26 cellular contexts compared by ENCODE assay signal in genomic region chr3:172251211-172251610, GRCh38.
"Had no signal": no experiment of that assay in that cellular context is flagged by ENCODE, and none has a peak within 500 bp of the region (broad histone marks: within the 10 kb centered on the region; RNA-seq: fewer than 3 reads in every experiment).

No MANE protein-coding gene starts in this region.

- H3K36me3 ChIP-seq: neural progenitor cell, ovary had no signal

- FAIRE-seq: urothelium cell line had no signal

- H3K9ac ChIP-seq: neural progenitor cell, parathyroid adenoma had no signal

- DNase-seq: naive thymus-derived CD4-positive, alpha-beta T cell; natural killer cell; occipital lobe; ovary; posterior cingulate gyrus; psoas muscle; right cardiac atrium; stimulated activated CD4-positive, alpha-beta T cell treated with anti-CD3 and anti-CD28 coated beads, Interleukin-15, amount 100 ng/mL, for 24 hours; stimulated activated CD4-positive, alpha-beta T cell treated with anti-CD3 and anti-CD28 coated beads, Interleukin-2, amount 100 ng/mL, for 24 hours; stimulated activated CD4-positive, alpha-beta T cell treated with anti-CD3 and anti-CD28 coated beads, Interleukin-2, amount 100 ng/mL, for 48 hours; stimulated activated CD4-positive, alpha-beta T cell treated with anti-CD3 and anti-CD28 coated beads, Interleukin-4, amount 100 ng/mL, for 24 hours; stimulated activated naive B cell treated with anti-CD40 and anti-IgM and Interleukin-4, amounts not matched to agents 10 μg/mL and 1 μg/mL and 100 μg/mL, for 72 hours; stimulated activated naive CD4-positive, alpha-beta T cell treated with Interleukin-2 at 50 U/mL for 16 hours; stomach; thyroid gland; trophoblast cell; upper lobe of left lung had no signal

- H3K27me3 ChIP-seq: neural progenitor cell, ovary, stomach, thyroid gland, tibial nerve, upper lobe of left lung, vagina had no signal

- H3K27ac ChIP-seq: neural progenitor cell, ovary, parathyroid adenoma, psoas muscle, skin epidermis, stomach, thoracic aorta, thyroid gland, tibial nerve, upper lobe of left lung, vagina had no signal

- H3K4me3 ChIP-seq: neural progenitor cell, ovary, psoas muscle, skin epidermis, stomach, thoracic aorta, thyroid gland, tibial nerve, upper lobe of left lung, vagina had no signal

- H2AFZ ChIP-seq: neural progenitor cell, parathyroid adenoma had no signal

- H3K4me2 ChIP-seq: neural progenitor cell had no signal

- ATAC-seq: naive thymus-derived CD4-positive, alpha-beta T cell; natural killer cell; psoas muscle; right cardiac atrium; sciatic nerve; stimulated activated effector memory CD8-positive, alpha-beta T cell treated with anti-CD3 and anti-CD28 coated beads, Interleukin-12 subunit alpha, Interleukin-12 subunit beta, amount 100 ng/mL, for 72 hours; stimulated activated naive B cell treated with anti-CD40 and anti-IgM and Interleukin-4, amounts not matched to agents 10 μg/mL and 1 μg/mL and 100 μg/mL, for 72 hours had no signal

- H3K9me3 ChIP-seq: ovary, psoas muscle, stomach, thoracic aorta, thyroid gland, tibial nerve, upper lobe of left lung, vagina had no signal
